In genomic region chr3:128434524-128434923, GRCh38 we compare ENCODE assay signal across 1 cellular context.
TF ChIP-seq lines count a peak whose summit lies in the region.

No MANE protein-coding gene starts in this region.

TF ChIP-seq in HepG2, 621 proteins besides CTCF, POLR2A, EP300 and RAD21:
- TF ChIP-seq ZNF768 (CRISPR knock-in tag; IDR thresholded peaks at IDR 0.05) = peak; percentile 78; the same call in 1 of the 2 replicates
- TF ChIP-seq KIAA2018 (CRISPR knock-in tag; IDR thresholded peaks at IDR 0.05; ENCODE audit: borderline replicate concordance) = no peak
